Comparison of ENCODE assay signal across 27 cellular contexts in the genomic region with DNA sequence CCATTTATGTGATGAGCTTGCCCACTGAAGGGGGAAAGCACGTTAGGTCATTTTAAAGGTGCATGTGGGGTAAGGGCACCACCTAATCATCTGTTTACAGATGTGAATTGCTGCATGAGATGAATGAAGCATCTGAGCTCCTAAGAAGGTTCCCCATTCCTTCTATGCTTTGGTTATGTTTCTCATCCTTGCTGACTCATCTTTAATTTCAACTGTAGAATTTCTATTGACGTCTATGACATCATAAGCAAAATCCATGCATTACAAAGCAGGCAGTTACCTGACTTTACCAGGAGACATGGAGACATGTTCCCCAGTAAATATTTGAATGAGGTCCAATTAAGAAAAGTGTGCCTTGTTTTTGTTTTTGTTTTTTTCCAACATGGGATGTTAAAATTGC. TPM values are rescaled to one million over a fixed set of nuclear protein-coding genes. Genes with fewer than 3 reads are reported as not detected.
DNase-seq lines count a peak whose midpoint lies in the region; ATAC-seq and TF ChIP-seq lines count a peak whose summit lies in the region.
"Had no signal": no experiment of that assay in that cellular context is flagged by ENCODE, and none has a peak within 500 bp of the region (broad histone marks: within the 10 kb centered on the region; RNA-seq: fewer than 3 reads in every experiment).

No MANE protein-coding gene starts in this region.

- ATAC-seq in CD8-positive, alpha-beta T cell = no peak
- ATAC-seq in GM21381 (IDR thresholded peaks at IDR 0.05; ENCODE audit: unreplicated experiment) = no peak
- ATAC-seq: Panc1 had no signal

- H3K9me3 Mint-ChIP-seq in CD8-positive, alpha-beta T cell = no peaks in the 10 kb centered on the region
- no peaks in the 10 kb centered on the region for H3K9me3 Mint-ChIP-seq in neural crest cell

- H3K4me3 Mint-ChIP-seq in CD8-positive, alpha-beta T cell = no peak overlapping the region
- peak overlapping the region; percentile 12 for H3K4me3 Mint-ChIP-seq in neural crest cell

- intact Hi-C loops in CD8-positive, alpha-beta T cell (cut with DNase I, micrococcal nuclease) = loop anchor here (5.0 kb wide), 3 partner anchors 34 to 599 kb away; no protein-coding TSS in a partner anchor

- no peaks in the 10 kb centered on the region for H3K36me3 ChIP-seq in CD8-positive, alpha-beta T cell (ENCODE audit: insufficient read depth, low read length)
- H3K36me3 ChIP-seq in HEK293 (ENCODE audit: control insufficient read depth in 2 of 2, insufficient read depth in 1 of 2, low read length in 2 of 2) (no peaks in the 10 kb centered on the region), endocrine pancreas (ENCODE audit: control insufficient read depth, insufficient read depth, low read length) (no peaks in the 10 kb centered on the region)

- TF ChIP-seq CTCF in CD8-positive, alpha-beta T cell (IDR thresholded peaks at IDR 0.05) = no peak
- TF ChIP-seq CTCF in HEK293 (tag by site-specific recombination; IDR thresholded peaks at IDR 0.05) = no peak
- TF ChIP-seq CTCF in neural crest cell (conservative IDR thresholded peaks at IDR 0.05) = no peak

- H3K9me3 ChIP-seq in CD8-positive, alpha-beta T cell (ENCODE audit: low read length) = no peaks in the 10 kb centered on the region
- H3K9me3 ChIP-seq in HEK293 (ENCODE audit: control insufficient read depth, insufficient read depth, low read depth, low read length) (no peaks in the 10 kb centered on the region), endocrine pancreas (ENCODE audit: control insufficient read depth, low read length) (no peaks in the 10 kb centered on the region)

- peaks cover 14% of the 10 kb centered on the region for H3K4me1 ChIP-seq in CD8-positive, alpha-beta T cell (ENCODE audit: insufficient read depth, low read length)
- H3K4me1 ChIP-seq in HEK293 (ENCODE audit: control insufficient read depth, insufficient read depth, low read length) = no peaks in the 10 kb centered on the region
- H3K4me1 ChIP-seq in endocrine pancreas (ENCODE audit: control insufficient read depth, insufficient read depth, low read length) = peaks cover 5% of the 10 kb centered on the region

- H3K27me3 ChIP-seq in CD8-positive, alpha-beta T cell (ENCODE audit: insufficient read depth, low read length) = no peaks in the 10 kb centered on the region
- no peaks in the 10 kb centered on the region for H3K27me3 ChIP-seq in endocrine pancreas (ENCODE audit: control insufficient read depth, insufficient read depth, low read length)

- no peaks in the 10 kb centered on the region for H3K36me3 Mint-ChIP-seq in CD8-positive, alpha-beta T cell
- peaks cover 3% of the 10 kb centered on the region for H3K36me3 Mint-ChIP-seq in neural crest cell (ENCODE audit: low read depth)

- H3K27ac Mint-ChIP-seq in CD8-positive, alpha-beta T cell = peak overlapping the region; percentile 20
- H3K27ac Mint-ChIP-seq in neural crest cell (ENCODE audit: unreplicated experiment) = no peak overlapping the region

- DNase-seq in CD8-positive, alpha-beta T cell = no peak
- DNase-seq in neural crest cell (ENCODE audit: low read depth, low spot score) (no peak), C1 segment of cervical spinal cord (lab: John Stamatoyannopoulos, UW) (no peak), NCI-H2107 treated with DMSO at 0.1 percent for 48 hours (lab: John Stamatoyannopoulos, UW; ENCODE audit: unreplicated experiment) (no peak)
- DNase-seq: CD8-positive, alpha-beta memory T cell; DMS 273 treated with DMSO at 0.1 percent for 48 hours; DMS79; GF-D8; MM.1S; NCI-H1694; NCI-H2029 treated with DMSO at 0.1 percent for 48 hours; NCI-H2227 treated with DMSO at 0.1 percent for 48 hours; NCI-H526 treated with DMSO at 0.1 percent for 48 hours; SHP77; T-helper 1 cell had no signal

- H3K4me3 ChIP-seq in CD8-positive, alpha-beta T cell (ENCODE audit: low read depth, low read length) = no peak overlapping the region
- no peak overlapping the region for H3K4me3 ChIP-seq in HEK293 (ENCODE audit: low read depth, low read length)
- peak overlapping the region; percentile 56 for H3K4me3 ChIP-seq in endocrine pancreas (ENCODE audit: control insufficient read depth, insufficient read depth, low read length)

- POLR2A ChIA-PET in CD8-positive, alpha-beta T cell (lab: Charles Lee) = no interaction called here
- POLR2A ChIA-PET in HEK293 (lab: Yijun Ruan, JAX) = no interaction called here

- peaks cover 25% of the 10 kb centered on the region for H3K27me3 Mint-ChIP-seq in CD8-positive, alpha-beta T cell (ENCODE audit: low read depth)
- peaks cover 60% of the 10 kb centered on the region for H3K27me3 Mint-ChIP-seq in neural crest cell (ENCODE audit: low read depth)

- peaks cover 34% of the 10 kb centered on the region for H3K4me1 Mint-ChIP-seq in CD8-positive, alpha-beta T cell (ENCODE audit: low read depth)
- peaks cover 10% of the 10 kb centered on the region for H3K4me1 Mint-ChIP-seq in neural crest cell

- CTCF ChIA-PET in CD8-positive, alpha-beta T cell (lab: Charles Lee) = interaction anchor here (0.8 to 2.7 kb wide), 3 partner anchors 20 to 596 kb away, joined by 3 to 9 read pairs (median 5); no protein-coding TSS in a partner anchor
- CTCF ChIA-PET in HEK293 (lab: Yijun Ruan, JAX) = interaction anchor here (0.7 to 3.1 kb wide), 6 partner anchors 86 to 597 kb away, joined by 3 to 14 read pairs (median 6); no protein-coding TSS in a partner anchor

- no peak overlapping the region for H3K27ac ChIP-seq in CD8-positive, alpha-beta T cell (ENCODE audit: low read depth, low read length)
- no peak overlapping the region for H3K27ac ChIP-seq in HEK293 (ENCODE audit: extremely low read depth, low read depth, low read length)
- H3K27ac ChIP-seq: C4-2B, KMS-11, RWPE1 had no signal

- no peak overlapping the region for H3K9ac ChIP-seq in endocrine pancreas (ENCODE audit: control insufficient read depth, insufficient read depth, low read length)
- H3K9ac ChIP-seq: KMS-11 had no signal

TF ChIP-seq in HEK293, 187 proteins besides CTCF, POLR2A, EP300 and RAD21:
- TF ChIP-seq KLF1 (tag by site-specific recombination; IDR thresholded peaks at IDR 0.05) (no peak), ZNF776 (tag by site-specific recombination; IDR thresholded peaks at IDR 0.05; ENCODE audit: borderline replicate concordance) (no peak), ATF2 (tag by site-specific recombination; IDR thresholded peaks at IDR 0.05; ENCODE audit: low read depth) (peak; percentile 12; the same call in 1 of the 2 replicates), ZBTB8A (tag by site-specific recombination; IDR thresholded peaks at IDR 0.05) (no peak), EGR2 (tag by site-specific recombination; IDR thresholded peaks at IDR 0.05; ENCODE audit: low read depth) (no peak)

RNA-seq across cellular contexts. Expression of gene SNTG2, which starts 2.8 kb away (rescaled TPM):
- total RNA-seq in CD8-positive, alpha-beta T cell = 1 to 10 TPM; 5.1 to 5.3 TPM
- 0.36 and 0.47 TPM in 2 replicates for total RNA-seq in neural crest cell
- total RNA-seq: H4, HT1080, NCI-H460, OCI-LY7, SK-MEL-5 had no signal
